ENCODE assay signal across 33 cellular contexts in the genomic region with DNA sequence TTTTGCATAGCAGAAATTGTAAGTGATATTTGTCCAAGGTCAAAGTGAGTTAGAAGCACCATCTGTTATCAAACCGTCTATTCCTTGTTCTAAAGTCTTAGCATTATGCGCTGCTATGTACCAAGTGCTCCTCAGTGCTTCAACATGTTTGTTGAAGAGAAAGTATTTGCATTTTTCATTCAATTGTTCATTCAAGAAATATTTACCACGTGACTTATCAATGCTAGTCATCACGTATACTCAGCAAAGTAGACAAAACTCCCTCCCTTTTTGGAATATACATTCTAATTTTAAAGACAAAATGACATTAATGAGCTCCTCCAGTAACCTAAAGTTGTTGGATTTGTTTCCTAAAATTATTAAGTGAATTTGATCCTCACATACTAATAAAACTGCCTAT.
"Had no signal": no experiment of that assay in that cellular context is flagged by ENCODE, and none has a peak within 500 bp of the region (broad histone marks: within the 10 kb centered on the region; RNA-seq: fewer than 3 reads in every experiment).

No MANE protein-coding gene starts in this region.

- H3K4me1 ChIP-seq: adrenal gland, ascending aorta, body of pancreas, breast epithelium had no signal

- FAIRE-seq: astrocyte, bronchial epithelial cell had no signal

- DNase-seq: activated effector memory CD4-positive, alpha-beta T cell treated with anti-CD3 and anti-CD28 coated beads, Interleukin-2, amount 50 U/mL, for 16 hours; activated effector memory CD4-positive, alpha-beta T cell treated with Interleukin-2 at 50 U/mL for 16 hours; activated gamma-delta T cell; activated gamma-delta T cell treated with Interleukin-2 at 50 U/mL for 16 hours; activated naive CD4-positive, alpha-beta T cell; activated naive CD4-positive, alpha-beta T cell treated with anti-CD3 and anti-CD28 coated beads for 36 hours; activated naive CD4-positive, alpha-beta T cell treated with anti-CD3 and anti-CD28 coated beads, Interleukin-2, amount 10 ng/mL, durations not matched to agents 7 days and 5 days; activated naive CD4-positive, alpha-beta T cell treated with anti-CD3 and anti-CD28 coated beads, Interleukin-2, amount 50 U/mL, for 16 hours; activated naive CD4-positive, alpha-beta T cell treated with Interleukin-2 at 50 U/mL for 16 hours; activated naive CD8-positive, alpha-beta T cell treated with anti-CD3 and anti-CD28 coated beads for 36 hours; activated naive CD8-positive, alpha-beta T cell treated with anti-CD3 and anti-CD28 coated beads, Interleukin-2, amount 10 ng/mL, durations not matched to agents 7 days and 5 days; activated naive CD8-positive, alpha-beta T cell treated with anti-CD3 and anti-CD28 coated beads, Interleukin-2, amount 50 U/mL, for 24 hours; activated T-cell treated with anti-CD3 and anti-CD28 coated beads, Interleukin-2, amount 50 U/mL, for 24 hours; activated T-cell treated with anti-CD3 and anti-CD28 coated beads, Interleukin-2, amount 50 U/mL, for 4 hours; activated T-cell treated with anti-CD3 and anti-CD28 coated beads, Interleukin-2, amount 50 U/mL, for 48 hours; activated T-cell treated with anti-CD3 and anti-CD28 coated beads, Interleukin-2, amount 50 U/mL, for 72 hours; adrenal gland; amniotic stem cell; amygdala; anterior cingulate cortex; aorta; body of pancreas; brain microvascular endothelial cell; caudate nucleus; central memory CD4-positive, alpha-beta T cell; cerebellar nuclear complex had no signal

- H3K4me3 ChIP-seq: adrenal gland, ascending aorta, body of pancreas, breast epithelium, cardiac muscle cell had no signal

- H3K9me3 ChIP-seq: adrenal gland, ascending aorta, body of pancreas, breast epithelium had no signal

- H3K27me3 ChIP-seq: adrenal gland, ascending aorta, body of pancreas, brain microvascular endothelial cell, breast epithelium, cardiac muscle cell had no signal

- H3K36me3 ChIP-seq: adrenal gland, ascending aorta, brain microvascular endothelial cell, breast epithelium, cardiac muscle cell had no signal

- H3K27ac ChIP-seq: adrenal gland, ascending aorta, body of pancreas, brain microvascular endothelial cell, breast epithelium, cardiac muscle cell had no signal

- ATAC-seq: activated naive CD4-positive, alpha-beta T cell treated with anti-CD3 and anti-CD28 coated beads, Interleukin-2, amount 50 U/mL, for 72 hours; activated naive CD8-positive, alpha-beta T cell treated with anti-CD3 and anti-CD28 coated beads, Interleukin-2, amount 50 U/mL, for 24 hours; activated T-cell treated with anti-CD3 and anti-CD28 coated beads, Interleukin-2, amount 50 U/mL, for 4 hours; activated T-cell treated with anti-CD3 and anti-CD28 coated beads, Interleukin-2, amount 50 U/mL, for 72 hours; activated T-helper 17 cell treated with anti-CD3 and anti-CD28 coated beads, Interleukin-2, amount 50 U/mL, for 72 hours; body of pancreas had no signal
